16 cellular contexts compared by ENCODE assay signal in the genomic region with DNA sequence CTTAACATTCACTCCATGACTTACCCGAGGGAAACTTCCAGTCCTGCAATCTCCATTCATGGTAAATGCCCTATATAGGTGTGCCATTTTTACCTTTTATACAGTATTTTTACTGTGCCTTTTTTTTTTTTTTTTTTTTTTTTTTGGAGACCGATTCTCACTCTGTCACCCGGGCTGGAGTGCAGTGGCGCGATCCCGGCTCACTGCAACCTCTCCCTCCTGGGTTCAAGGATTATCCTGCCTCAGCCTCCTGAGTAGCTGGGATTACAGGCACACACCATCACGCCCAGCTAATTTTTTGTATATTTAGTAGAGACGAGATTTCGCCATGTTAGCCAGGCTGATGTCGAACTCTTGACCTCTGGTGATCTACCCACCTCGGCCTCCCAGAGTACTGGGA.
DNase-seq lines count a peak whose midpoint lies in the region; ATAC-seq and TF ChIP-seq lines count a peak whose summit lies in the region.
"Had no signal": no experiment of that assay in that cellular context is flagged by ENCODE, and none has a peak within 500 bp of the region (broad histone marks: within the 10 kb centered on the region; RNA-seq: fewer than 3 reads in every experiment).

No MANE protein-coding gene starts in this region.

- H3K9me3 ChIP-seq in MG63 (peaks cover 8% of the 10 kb centered on the region; the same call in 1 of the 2 replicates), endodermal cell (ENCODE audit: control insufficient read depth, low read length) (peaks cover 37% of the 10 kb centered on the region)

- TF ChIP-seq CTCF in endodermal cell (conservative IDR thresholded peaks at IDR 0.05), result no peak

- H3K27ac Mint-ChIP-seq in endodermal cell, result no peak overlapping the region
- H3K27ac Mint-ChIP-seq: CD4-positive, alpha-beta memory T cell; H9 had no signal

- WGBS in endodermal cell (ENCODE audit: insufficient coverage in 1 of 2, insufficient read length in 1 of 2), 2 experiments, result 93 to 95% methylated on average over 6 to 11 of the region's 11 CpGs

- H3K9ac ChIP-seq in endodermal cell (ENCODE audit: extremely low read depth, low read length, poor library complexity, severe bottlenecking), result no peak overlapping the region

- H3K36me3 Mint-ChIP-seq in endodermal cell (ENCODE audit: low read depth), result peaks cover 10% of the 10 kb centered on the region
- H3K36me3 Mint-ChIP-seq: CD4-positive, alpha-beta memory T cell had no signal

- ATAC-seq in Right ventricle myocardium inferior, result no peak
- ATAC-seq in GM21367 (IDR thresholded peaks at IDR 0.05; ENCODE audit: unreplicated experiment), result no peak
- ATAC-seq: HCT116 had no signal

- H3K27me3 Mint-ChIP-seq in endodermal cell (ENCODE audit: insufficient read depth), result no peaks in the 10 kb centered on the region

- H3K4me3 ChIP-seq in MG63 (no peak overlapping the region), endodermal cell (ENCODE audit: low read length) (peak overlapping the region; percentile 5)

- H3K27ac ChIP-seq in endodermal cell (ENCODE audit: low read depth, low read length), result no peak overlapping the region

- DNase-seq in LHCN-M2 (ENCODE audit: low read depth) (peak; percentile 46), MG63 (peak; percentile 11), endodermal cell (no peak), Right ventricle myocardium inferior (ENCODE audit: missing footprints) (no peak)
- DNase-seq in activated CD4-positive, alpha-beta T cell treated with anti-CD3 and anti-CD28 coated beads for 1 hour, result no peak
- DNase-seq: C1 segment of cervical spinal cord; Calu3; CD4-positive, alpha-beta memory T cell; COR-L47; DMS53; DMS79 treated with DMSO at 0.1 percent for 48 hours; GF-D8; GOT3; H9 had no signal

- H3K4me1 ChIP-seq in endodermal cell (ENCODE audit: control insufficient read depth, insufficient read depth, low read length), result peaks cover 2% of the 10 kb centered on the region

- H3K9me3 Mint-ChIP-seq in endodermal cell, result peaks cover 28% of the 10 kb centered on the region

- H3K27me3 ChIP-seq in MG63, result no peaks in the 10 kb centered on the region
- no peaks in the 10 kb centered on the region for H3K27me3 ChIP-seq in endodermal cell (ENCODE audit: control insufficient read depth, insufficient read depth, low read length, poor library complexity, severe bottlenecking)

- no peaks in the 10 kb centered on the region for H3K36me3 ChIP-seq in MG63
- H3K36me3 ChIP-seq in endodermal cell (ENCODE audit: control insufficient read depth, insufficient read depth, low read length), result no peaks in the 10 kb centered on the region

- intact Hi-C loops in Right ventricle myocardium inferior (cut with DNase I), result no loop called here

- peaks cover 2% of the 10 kb centered on the region for H3K4me1 Mint-ChIP-seq in endodermal cell
- H3K4me1 Mint-ChIP-seq: CD4-positive, alpha-beta memory T cell had no signal

- no peak overlapping the region for H3K4me3 Mint-ChIP-seq in endodermal cell
- H3K4me3 Mint-ChIP-seq: CD4-positive, alpha-beta memory T cell; H9 had no signal

Comparison
In these comparisons a context has a peak if more than half of its experiments do, and no peak if none do; other contexts are left out.
1. DNase-seq: peak in LHCN-M2 (single experiment) and MG63 (single experiment); none in endodermal cell (single experiment), Right ventricle myocardium inferior (single experiment) and activated CD4-positive, alpha-beta T cell treated with anti-CD3 and anti-CD28 coated beads for 1 hour (single experiment).